ENCODE assay signal across 8 cellular contexts in the genomic region with DNA sequence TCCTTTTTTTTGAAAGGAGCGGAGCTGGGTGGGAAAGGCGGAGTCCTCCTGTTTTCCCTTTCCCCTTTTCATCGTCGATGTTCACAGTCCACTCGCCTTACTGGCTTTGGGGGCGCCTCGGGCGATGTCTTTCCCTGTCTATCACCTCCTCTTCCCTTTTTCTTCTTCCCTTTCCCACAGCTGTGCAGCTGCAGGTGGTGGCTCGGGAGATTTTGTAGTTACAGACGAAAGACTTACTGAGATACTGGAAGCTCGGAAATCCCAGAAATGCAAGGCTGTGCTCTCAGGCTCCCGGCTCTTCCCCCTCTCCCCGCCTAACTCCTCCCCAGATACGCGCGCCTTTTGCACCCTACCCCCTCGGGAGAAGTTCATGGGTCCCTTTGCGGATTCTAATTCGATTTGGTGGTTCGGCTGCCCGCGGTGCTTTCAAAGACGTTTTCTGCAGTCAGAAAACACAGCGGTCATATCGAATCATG. TPM values are rescaled to one million over a fixed set of nuclear protein-coding genes. Genes with fewer than 3 reads are reported as not detected.
DNase-seq lines count a peak whose midpoint lies in the region; ATAC-seq and TF ChIP-seq lines count a peak whose summit lies in the region.

No MANE protein-coding gene starts in this region.

- peak overlapping the region; percentile 84 to 86 for H3K4me3 Mint-ChIP-seq in activated T-cell treated with anti-CD3 and anti-CD28 coated beads, Interleukin-2, amount 50 U/mL, for 72 hours
- H3K4me3 Mint-ChIP-seq in osteocyte (ENCODE audit: unreplicated experiment), result peak overlapping the region; percentile 89

- H3K4me1 Mint-ChIP-seq in activated T-cell treated with anti-CD3 and anti-CD28 coated beads, Interleukin-2, amount 50 U/mL, for 72 hours (ENCODE audit: low read depth), result peaks cover 8% of the 10 kb centered on the region
- peaks cover 67% of the 10 kb centered on the region for H3K4me1 Mint-ChIP-seq in osteocyte (ENCODE audit: unreplicated experiment)

- no peak for TF ChIP-seq CTCF in osteocyte (IDR thresholded peaks at IDR 0.05)

- H3K36me3 Mint-ChIP-seq in activated T-cell treated with anti-CD3 and anti-CD28 coated beads, Interleukin-2, amount 50 U/mL, for 72 hours (ENCODE audit: insufficient read depth in 2 of 2), result no peaks in the 10 kb centered on the region
- peaks cover 20% of the 10 kb centered on the region for H3K36me3 Mint-ChIP-seq in osteocyte (ENCODE audit: unreplicated experiment)

- no peak for ATAC-seq in activated T-cell treated with anti-CD3 and anti-CD28 coated beads, Interleukin-2, amount 50 U/mL, for 72 hours (replicated peaks in 1 of 2)

- DNase-seq in NCI-H2029 (lab: John Stamatoyannopoulos, UW), result peak; percentile 15
- no peak for DNase-seq in NCI-H2029 treated with DMSO at 0.1 percent for 48 hours (lab: John Stamatoyannopoulos, UW)
- DNase-seq in LHCN-M2 (ENCODE audit: low read depth), result peak; percentile 49
- no peak for DNase-seq in activated T-cell treated with anti-CD3 and anti-CD28 coated beads, Interleukin-2, amount 50 U/mL, for 72 hours
- DNase-seq in globus pallidus (ENCODE audit: low spot score), result peak; percentile 20
- DNase-seq in osteocyte (ENCODE audit: extremely low spot score, unreplicated experiment), result no peak
- no peak for DNase-seq in cortex of kidney (lab: John Stamatoyannopoulos, UW)
- DNase-seq in central memory CD4-positive, alpha-beta T cell, result no peak

- H3K9me3 Mint-ChIP-seq in activated T-cell treated with anti-CD3 and anti-CD28 coated beads, Interleukin-2, amount 50 U/mL, for 72 hours, result no peaks in the 10 kb centered on the region
- no peaks in the 10 kb centered on the region for H3K9me3 Mint-ChIP-seq in osteocyte (ENCODE audit: unreplicated experiment)

- H3K27me3 Mint-ChIP-seq in activated T-cell treated with anti-CD3 and anti-CD28 coated beads, Interleukin-2, amount 50 U/mL, for 72 hours (ENCODE audit: low read depth), result peaks cover 58% of the 10 kb centered on the region
- H3K27me3 Mint-ChIP-seq in osteocyte (ENCODE audit: unreplicated experiment), result no peaks in the 10 kb centered on the region

- H3K27ac Mint-ChIP-seq in activated T-cell treated with anti-CD3 and anti-CD28 coated beads, Interleukin-2, amount 50 U/mL, for 72 hours, result no peak overlapping the region
- H3K27ac Mint-ChIP-seq in osteocyte (ENCODE audit: unreplicated experiment), result peak overlapping the region; percentile 97

RNA-seq across cellular contexts. Expression of gene SEPTIN11, which starts 1.3 kb away (rescaled TPM):
- total RNA-seq in LHCN-M2 (2014; rRNA removed) (188 and 202 TPM in 2 replicates), osteocyte (460 and 476 TPM in 2 replicates)
- 173 TPM for polyA plus RNA-seq in LHCN-M2 (2012)
- total RNA-seq in activated T-cell treated with anti-CD3 and anti-CD28 coated beads, Interleukin-2, amount 50 U/mL, for 72 hours, result 10 to 100 TPM; 10.5 to 13.2 TPM

RNA-seq across cellular contexts. Expression of gene SOWAHB, which starts 52.9 kb away (rescaled TPM):
- not detected in 2 replicates for total RNA-seq in LHCN-M2 (2014; rRNA removed)
- polyA plus RNA-seq in LHCN-M2 (2012), result 0.04 TPM
- not detected for total RNA-seq in activated T-cell treated with anti-CD3 and anti-CD28 coated beads, Interleukin-2, amount 50 U/mL, for 72 hours
- 0.75 and 0.91 TPM in 2 replicates for total RNA-seq in osteocyte

Comparison
In these comparisons a context has a peak if more than half of its experiments do, and no peak if none do; other contexts are left out.
1. DNase-seq: peak in NCI-H2029 (single experiment), LHCN-M2 (single experiment) and globus pallidus (single experiment); none in NCI-H2029 treated with DMSO at 0.1 percent for 48 hours (single experiment), activated T-cell treated with anti-CD3 and anti-CD28 coated beads, Interleukin-2, amount 50 U/mL, for 72 hours (0 of 2), osteocyte (single experiment), cortex of kidney (single experiment) and central memory CD4-positive, alpha-beta T cell (single experiment).
2. RNA of gene SEPTIN11, which starts 1.3 kb away (total RNA-seq): 460 to 476 TPM in osteocyte and 188 to 202 TPM in LHCN-M2; 10.5 to 13.2 TPM in activated T-cell treated with anti-CD3 and anti-CD28 coated beads, Interleukin-2, amount 50 U/mL, for 72 hours; every median in the first group is over 10 times any median in the second.